ENCODE assay signal across 23 cellular contexts in genomic region chr17:65169691-65170090, GRCh38. TPM values are rescaled to one million over a fixed set of nuclear protein-coding genes. Genes with fewer than 3 reads are reported as not detected.
DNase-seq lines count a peak whose midpoint lies in the region; ATAC-seq and TF ChIP-seq lines count a peak whose summit lies in the region.
"Had no signal": no experiment of that assay in that cellular context is flagged by ENCODE, and none has a peak within 500 bp of the region (broad histone marks: within the 10 kb centered on the region; RNA-seq: fewer than 3 reads in every experiment).

No MANE protein-coding gene starts in this region.

- CTCF ChIA-PET in CD8-positive, alpha-beta memory T cell (lab: Charles Lee) = no interaction called here

- peak overlapping the region; percentile 4 for H3K27ac Mint-ChIP-seq in T-helper 2 cell treated with Interferon-gamma antibody and Interleukin-4, amounts not matched to agents 5 μg/mL and 100 μg/mL, for 36 hours
- H3K27ac Mint-ChIP-seq in CD8-positive, alpha-beta memory T cell = peak overlapping the region in 5 of 8 donors; percentile 28 to 70 (median 35)
- H3K27ac Mint-ChIP-seq in effector memory CD8-positive, alpha-beta T cell = peak overlapping the region; percentile 53 to 65
- no peak overlapping the region for H3K27ac Mint-ChIP-seq in natural killer cell treated with Interleukin-12 subunit alpha and Interleukin-12 subunit beta and Interleukin-15 and Interleukin-18, amount 100 ng/mL, for 72 hours
- H3K27ac Mint-ChIP-seq: B cell; CD4-positive, CD25-positive, alpha-beta regulatory T cell; CD8-positive, alpha-beta T cell; H9; HFFc6 had no signal

- POLR2A ChIA-PET in CD8-positive, alpha-beta memory T cell (lab: Charles Lee) = no interaction called here

- no peaks in the 10 kb centered on the region for H3K36me3 ChIP-seq in CD8-positive, alpha-beta memory T cell (ENCODE audit: insufficient read depth, low read length)
- H3K36me3 ChIP-seq in ascending aorta = no peaks in the 10 kb centered on the region

- H3K27me3 ChIP-seq in CD8-positive, alpha-beta memory T cell (ENCODE audit: insufficient read depth, low read length, poor library complexity, severe bottlenecking) = no peaks in the 10 kb centered on the region
- no peaks in the 10 kb centered on the region for H3K27me3 ChIP-seq in ascending aorta
- H3K27me3 ChIP-seq: BLaER1 had no signal

- H3K36me3 Mint-ChIP-seq in T-helper 2 cell treated with Interferon-gamma antibody and Interleukin-4, amounts not matched to agents 5 μg/mL and 100 μg/mL, for 36 hours (ENCODE audit: low read depth) = peaks cover 65% of the 10 kb centered on the region
- H3K36me3 Mint-ChIP-seq in CD8-positive, alpha-beta memory T cell = peaks cover 0 to 7% (median 4%) of the 10 kb centered on the region in 3 donors
- H3K36me3 Mint-ChIP-seq in effector memory CD8-positive, alpha-beta T cell (ENCODE audit: insufficient read depth) = peaks cover 3% of the 10 kb centered on the region
- no peaks in the 10 kb centered on the region for H3K36me3 Mint-ChIP-seq in natural killer cell treated with Interleukin-12 subunit alpha and Interleukin-12 subunit beta and Interleukin-15 and Interleukin-18, amount 100 ng/mL, for 72 hours
- H3K36me3 Mint-ChIP-seq: CD4-positive, CD25-positive, alpha-beta regulatory T cell; CD8-positive, alpha-beta T cell had no signal

- no peaks in the 10 kb centered on the region for H3K27me3 Mint-ChIP-seq in T-helper 2 cell treated with Interferon-gamma antibody and Interleukin-4, amounts not matched to agents 5 μg/mL and 100 μg/mL, for 36 hours (ENCODE audit: low read depth)
- peaks cover 0 to 1% of the 10 kb centered on the region in 2 donors for H3K27me3 Mint-ChIP-seq in CD8-positive, alpha-beta memory T cell
- H3K27me3 Mint-ChIP-seq in effector memory CD8-positive, alpha-beta T cell = no peaks in the 10 kb centered on the region
- no peaks in the 10 kb centered on the region for H3K27me3 Mint-ChIP-seq in natural killer cell treated with Interleukin-12 subunit alpha and Interleukin-12 subunit beta and Interleukin-15 and Interleukin-18, amount 100 ng/mL, for 72 hours
- H3K27me3 Mint-ChIP-seq: B cell had no signal

- no peak for ATAC-seq in effector memory CD8-positive, alpha-beta T cell (replicated peaks)
- peak; percentile 38 to 40 for ATAC-seq in natural killer cell treated with Interleukin-12 subunit alpha and Interleukin-12 subunit beta and Interleukin-15 and Interleukin-18, amount 100 ng/mL, for 72 hours
- ATAC-seq: CD8-positive, alpha-beta T cell; GM12878; HCT116 had no signal

- H3K9me3 Mint-ChIP-seq in T-helper 2 cell treated with Interferon-gamma antibody and Interleukin-4, amounts not matched to agents 5 μg/mL and 100 μg/mL, for 36 hours = no peaks in the 10 kb centered on the region
- H3K9me3 Mint-ChIP-seq in CD8-positive, alpha-beta memory T cell = no peaks in the 10 kb centered on the region
- H3K9me3 Mint-ChIP-seq in effector memory CD8-positive, alpha-beta T cell = no peaks in the 10 kb centered on the region
- H3K9me3 Mint-ChIP-seq in natural killer cell treated with Interleukin-12 subunit alpha and Interleukin-12 subunit beta and Interleukin-15 and Interleukin-18, amount 100 ng/mL, for 72 hours = no peaks in the 10 kb centered on the region
- H3K9me3 Mint-ChIP-seq: CD4-positive, CD25-positive, alpha-beta regulatory T cell; CD8-positive, alpha-beta T cell; H9; HFFc6 had no signal

- H3K4me1 ChIP-seq in CD8-positive, alpha-beta memory T cell (ENCODE audit: insufficient read depth, low read length) = peaks cover 29% of the 10 kb centered on the region
- H3K4me1 ChIP-seq in ascending aorta = no peaks in the 10 kb centered on the region

- DNase-seq in T-helper 2 cell treated with Interferon-gamma antibody and Interleukin-4, amounts not matched to agents 5 μg/mL and 100 μg/mL, for 36 hours (ENCODE audit: low spot score) = no peak
- DNase-seq in T-helper 2 cell (no peak), ascending aorta (ENCODE audit: low spot score in 2 of 2) (no peak), glomerular visceral epithelial cell (ENCODE audit: extremely low spot score) (no peak)
- no peak for DNase-seq in CD8-positive, alpha-beta memory T cell
- DNase-seq in effector memory CD8-positive, alpha-beta T cell = no peak
- DNase-seq in natural killer cell treated with Interleukin-12 subunit alpha and Interleukin-12 subunit beta and Interleukin-15 and Interleukin-18, amount 100 ng/mL, for 72 hours (ENCODE audit: low spot score) = no peak
- DNase-seq in activated CD4-positive, CD25-positive, alpha-beta regulatory T cell (lab: John Stamatoyannopoulos, UW) = no peak
- DNase-seq: CD4-positive, CD25-positive, alpha-beta regulatory T cell; CD8-positive, alpha-beta T cell; DMS 273 treated with DMSO at 0.1 percent for 48 hours; DMS79; EL; GDM1; GM23248; H9; HFFc6 had no signal

- no peak overlapping the region for H3K4me3 ChIP-seq in CD8-positive, alpha-beta memory T cell (ENCODE audit: low read length)
- H3K4me3 ChIP-seq in ascending aorta = no peak overlapping the region
- H3K4me3 ChIP-seq: BLaER1, GM12878, GM23248 had no signal

- peaks cover 15% of the 10 kb centered on the region for H3K4me1 Mint-ChIP-seq in T-helper 2 cell treated with Interferon-gamma antibody and Interleukin-4, amounts not matched to agents 5 μg/mL and 100 μg/mL, for 36 hours (ENCODE audit: low read depth)
- peaks cover 0 to 16% (median 13%) of the 10 kb centered on the region in 3 donors for H3K4me1 Mint-ChIP-seq in CD8-positive, alpha-beta memory T cell
- peaks cover 9 to 16% of the 10 kb centered on the region in 2 donors for H3K4me1 Mint-ChIP-seq in effector memory CD8-positive, alpha-beta T cell (ENCODE audit: low read depth in 2 of 2)
- peaks cover 18 to 41% of the 10 kb centered on the region in 2 donors for H3K4me1 Mint-ChIP-seq in natural killer cell treated with Interleukin-12 subunit alpha and Interleukin-12 subunit beta and Interleukin-15 and Interleukin-18, amount 100 ng/mL, for 72 hours (ENCODE audit: low read depth in 2 of 2)

- H3K4me3 Mint-ChIP-seq in T-helper 2 cell treated with Interferon-gamma antibody and Interleukin-4, amounts not matched to agents 5 μg/mL and 100 μg/mL, for 36 hours = no peak overlapping the region
- no peak overlapping the region for H3K4me3 Mint-ChIP-seq in CD8-positive, alpha-beta memory T cell
- H3K4me3 Mint-ChIP-seq in effector memory CD8-positive, alpha-beta T cell = no peak overlapping the region
- peak overlapping the region; percentile 40 for H3K4me3 Mint-ChIP-seq in natural killer cell treated with Interleukin-12 subunit alpha and Interleukin-12 subunit beta and Interleukin-15 and Interleukin-18, amount 100 ng/mL, for 72 hours
- H3K4me3 Mint-ChIP-seq: B cell; CD4-positive, CD25-positive, alpha-beta regulatory T cell; CD8-positive, alpha-beta T cell; H9; HFFc6 had no signal

- no peaks in the 10 kb centered on the region for H3K9me3 ChIP-seq in CD8-positive, alpha-beta memory T cell (ENCODE audit: low read length)
- no peaks in the 10 kb centered on the region for H3K9me3 ChIP-seq in ascending aorta

- intact Hi-C loops in ascending aorta (cut with DNase I) = no loop called here

- no peak overlapping the region for H3K27ac ChIP-seq in CD8-positive, alpha-beta memory T cell (ENCODE audit: low read depth, low read length)
- H3K27ac ChIP-seq in ascending aorta = no peak overlapping the region
- H3K27ac ChIP-seq: 22Rv1, BLaER1, C4-2B, GM23248 had no signal

- TF ChIP-seq CTCF in ascending aorta (IDR thresholded peaks at IDR 0.05) = no peak

RNA-seq across cellular contexts. Expression of gene RGS9, which starts 32.5 kb away (rescaled TPM):
- total RNA-seq in CD8-positive, alpha-beta memory T cell = 1 to 10 TPM; 1.4 to 2.6 TPM
- 8.9 TPM for polyA plus RNA-seq in CD8-positive, alpha-beta memory T cell
- total RNA-seq in natural killer cell treated with Interleukin-12 subunit alpha and Interleukin-12 subunit beta and Interleukin-15 and Interleukin-18, amount 100 ng/mL, for 72 hours = 10 to 100 TPM; 14.1 to 16.2 TPM
- total RNA-seq in ascending aorta = 0.21 TPM
- polyA plus RNA-seq: GM23248 had no signal

Comparison
In these comparisons a context has a peak if more than half of its experiments do, and no peak if none do; other contexts are left out.
1. H3K27ac Mint-ChIP-seq: peak in T-helper 2 cell treated with Interferon-gamma antibody and Interleukin-4, amounts not matched to agents 5 μg/mL and 100 μg/mL, for 36 hours (single experiment), CD8-positive, alpha-beta memory T cell (5 of 8) and effector memory CD8-positive, alpha-beta T cell (2 of 2); none in natural killer cell treated with Interleukin-12 subunit alpha and Interleukin-12 subunit beta and Interleukin-15 and Interleukin-18, amount 100 ng/mL, for 72 hours (0 of 2).
2. RNA of gene RGS9, which starts 32.5 kb away (total RNA-seq): 14.1 to 16.2 TPM in natural killer cell treated with Interleukin-12 subunit alpha and Interleukin-12 subunit beta and Interleukin-15 and Interleukin-18, amount 100 ng/mL, for 72 hours; 1.4 to 2.6 TPM in CD8-positive, alpha-beta memory T cell and 0.21 TPM in ascending aorta (single experiment); every median in the first group is over 4 times any median in the second.